In the genomic region with DNA sequence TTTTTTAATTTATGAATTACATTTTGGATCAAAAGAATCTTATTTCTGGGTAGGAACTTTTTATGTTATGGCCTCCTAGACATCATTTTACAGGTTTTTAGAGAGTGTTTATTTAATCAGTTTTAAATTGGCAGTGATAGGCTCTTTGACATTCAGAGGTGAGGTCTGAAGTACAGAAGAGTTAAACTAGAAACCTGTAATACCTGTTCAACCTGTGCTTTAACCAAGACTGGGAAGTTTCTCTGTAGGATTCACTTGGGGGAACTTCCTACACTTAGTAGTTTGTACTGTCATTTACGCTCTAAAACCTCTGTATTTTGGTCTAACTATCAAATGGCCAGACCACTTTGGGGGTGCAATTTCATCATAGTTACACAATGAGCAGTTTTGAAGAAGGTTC, we compare ENCODE assay signal across 24 cellular contexts. TPM values are rescaled to one million over a fixed set of nuclear protein-coding genes. Genes with fewer than 3 reads are reported as not detected.
DNase-seq lines count a peak whose midpoint lies in the region; ATAC-seq and TF ChIP-seq lines count a peak whose summit lies in the region.
"Had no signal": no experiment of that assay in that cellular context is flagged by ENCODE, and none has a peak within 500 bp of the region (broad histone marks: within the 10 kb centered on the region; RNA-seq: fewer than 3 reads in every experiment).

No MANE protein-coding gene starts in this region.

- H3K36me3 Mint-ChIP-seq in WTC11 (no peaks in the 10 kb centered on the region), type B pancreatic cell (peaks cover 49% of the 10 kb centered on the region)
- H3K36me3 Mint-ChIP-seq in activated naive CD8-positive, alpha-beta T cell treated with anti-CD3 and anti-CD28 coated beads, Interleukin-2, amount 50 U/mL, for 24 hours (ENCODE audit: low read depth): no peaks in the 10 kb centered on the region
- H3K36me3 Mint-ChIP-seq: activated naive CD4-positive, alpha-beta T cell treated with anti-CD3 and anti-CD28 coated beads, Interleukin-2, amount 50 U/mL, for 24 hours had no signal

- no peak for TF ChIP-seq POLR2A in breast epithelium (IDR thresholded peaks at IDR 0.05)

- no TSS peak for BruUV-seq in mammary epithelial cell (replicated peaks; lab: Mats Ljungman, UMichigan)

- POLR2A ChIA-PET in WTC11 (lab: Charles Lee): no interaction called here

- H3K4me3 Mint-ChIP-seq in WTC11: no peak overlapping the region
- peak overlapping the region; percentile 69 for H3K4me3 Mint-ChIP-seq in type B pancreatic cell
- H3K4me3 Mint-ChIP-seq in activated naive CD8-positive, alpha-beta T cell treated with anti-CD3 and anti-CD28 coated beads, Interleukin-2, amount 50 U/mL, for 24 hours: no peak overlapping the region
- H3K4me3 Mint-ChIP-seq: activated naive CD4-positive, alpha-beta T cell treated with anti-CD3 and anti-CD28 coated beads, Interleukin-2, amount 50 U/mL, for 24 hours; B cell; stimulated activated naive CD8-positive, alpha-beta T cell treated with anti-CD3 and anti-CD28 coated beads, Interleukin-15, Interleukin-2, amounts not matched to agents 100 ng/mL and 50 ng/mL, for 24 hours had no signal

- peaks cover 62% of the 10 kb centered on the region for H3K4me1 Mint-ChIP-seq in WTC11
- H3K4me1 Mint-ChIP-seq in type B pancreatic cell (ENCODE audit: unreplicated experiment): peaks cover 16% of the 10 kb centered on the region
- H3K4me1 Mint-ChIP-seq in activated naive CD8-positive, alpha-beta T cell treated with anti-CD3 and anti-CD28 coated beads, Interleukin-2, amount 50 U/mL, for 24 hours: no peaks in the 10 kb centered on the region
- H3K4me1 Mint-ChIP-seq: activated naive CD4-positive, alpha-beta T cell treated with anti-CD3 and anti-CD28 coated beads, Interleukin-2, amount 50 U/mL, for 24 hours; B cell had no signal

- dilution Hi-C loops in mammary epithelial cell (cut with HindIII; ENCODE audit: low sequenced_read_pairs): no loop called here

- H3K27ac Mint-ChIP-seq in WTC11: 0 out of 2 replicates have a peak overlapping the region, but pooled peaks have one; percentile 54
- H3K27ac Mint-ChIP-seq in type B pancreatic cell: peak overlapping the region; percentile 87
- H3K27ac Mint-ChIP-seq in activated naive CD8-positive, alpha-beta T cell treated with anti-CD3 and anti-CD28 coated beads, Interleukin-2, amount 50 U/mL, for 24 hours: no peak overlapping the region
- H3K27ac Mint-ChIP-seq: activated naive CD4-positive, alpha-beta T cell treated with anti-CD3 and anti-CD28 coated beads, Interleukin-2, amount 50 U/mL, for 24 hours; B cell; stimulated activated naive CD8-positive, alpha-beta T cell treated with anti-CD3 and anti-CD28 coated beads, Interleukin-15, Interleukin-2, amounts not matched to agents 100 ng/mL and 50 ng/mL, for 24 hours had no signal

- H3K4me3 ChIP-seq in mammary epithelial cell (replicated peaks in 1 of 3; ENCODE audit: insufficient read depth in 1 of 3, low read depth in 2 of 3, low read length in 3 of 3): no peak overlapping the region
- no peak overlapping the region for H3K4me3 ChIP-seq in breast epithelium
- H3K4me3 ChIP-seq: A549, tibial nerve had no signal

- H3K9ac ChIP-seq in mammary epithelial cell (ENCODE audit: insufficient read depth, low read length): no peak overlapping the region

- intact Hi-C loops in mammary epithelial cell (cut with micrococcal nuclease): no loop called here
- intact Hi-C loops in breast epithelium (cut with DNase I; ENCODE audit: low total_unique reads): no loop called here
- intact Hi-C loops in left colon (cut with DNase I, micrococcal nuclease): no loop called here

- WGBS in mammary epithelial cell (ENCODE audit: low coverage, missing lambda C conversion rate): 100% methylated on average over 1 of the region's 1 CpG

- H2AFZ ChIP-seq in mammary epithelial cell (ENCODE audit: low read depth, low read length): no peak overlapping the region

- H3K27me3 ChIP-seq in mammary epithelial cell (ENCODE audit: insufficient read depth, low read length) (no peaks in the 10 kb centered on the region), breast epithelium (no peaks in the 10 kb centered on the region)
- H3K27me3 ChIP-seq: tibial nerve had no signal

- H3K9me3 Mint-ChIP-seq in WTC11: no peaks in the 10 kb centered on the region
- H3K9me3 Mint-ChIP-seq in type B pancreatic cell: peaks cover 7% of the 10 kb centered on the region
- H3K9me3 Mint-ChIP-seq in activated naive CD8-positive, alpha-beta T cell treated with anti-CD3 and anti-CD28 coated beads, Interleukin-2, amount 50 U/mL, for 24 hours: no peaks in the 10 kb centered on the region
- H3K9me3 Mint-ChIP-seq: activated naive CD4-positive, alpha-beta T cell treated with anti-CD3 and anti-CD28 coated beads, Interleukin-2, amount 50 U/mL, for 24 hours had no signal

- no peaks in the 10 kb centered on the region for H3K27me3 Mint-ChIP-seq in WTC11 (ENCODE audit: low read depth)
- H3K27me3 Mint-ChIP-seq in type B pancreatic cell: no peaks in the 10 kb centered on the region
- H3K27me3 Mint-ChIP-seq in activated naive CD8-positive, alpha-beta T cell treated with anti-CD3 and anti-CD28 coated beads, Interleukin-2, amount 50 U/mL, for 24 hours: no peaks in the 10 kb centered on the region
- H3K27me3 Mint-ChIP-seq: activated naive CD4-positive, alpha-beta T cell treated with anti-CD3 and anti-CD28 coated beads, Interleukin-2, amount 50 U/mL, for 24 hours; B cell; stimulated activated naive CD8-positive, alpha-beta T cell treated with anti-CD3 and anti-CD28 coated beads, Interleukin-15, Interleukin-2, amounts not matched to agents 100 ng/mL and 50 ng/mL, for 24 hours had no signal

- in situ Hi-C loops in mammary epithelial cell (cut with MboI; ENCODE audit: low sequenced_read_pairs in 2 of 2): no loop called here

- H3K4me2 ChIP-seq in mammary epithelial cell (ENCODE audit: insufficient read depth, low read depth, low read length): no peak overlapping the region
- H3K4me2 ChIP-seq: A549 had no signal

- H3K79me2 ChIP-seq in mammary epithelial cell (ENCODE audit: insufficient read depth, low read length): peaks cover 89% of the 10 kb centered on the region

- no peaks in the 10 kb centered on the region for H4K20me1 ChIP-seq in mammary epithelial cell (ENCODE audit: insufficient read depth, low read length)

- no peak for TF ChIP-seq CTCF in mammary epithelial cell (conservative IDR thresholded peaks at IDR 0.05 in 1 of 2, IDR thresholded peaks at IDR 0.05 in 1 of 2; ENCODE audit: extremely low read depth in 1 of 2, insufficient read depth in 1 of 2, low read depth in 1 of 2, low read length in 2 of 2)
- no peak for TF ChIP-seq CTCF in breast epithelium (IDR thresholded peaks at IDR 0.05)
- TF ChIP-seq CTCF in WTC11 (IDR thresholded peaks at IDR 0.05): no peak
- no peak for TF ChIP-seq CTCF in type B pancreatic cell (conservative IDR thresholded peaks at IDR 0.05)
- TF ChIP-seq CTCF in GM20000 (IDR thresholded peaks at IDR 0.05; ENCODE audit: extremely low read depth, missing control alignments): no peak

- H3K36me3 ChIP-seq in mammary epithelial cell (ENCODE audit: insufficient read depth, low read length) (peaks cover under 1% of the 10 kb centered on the region), breast epithelium (no peaks in the 10 kb centered on the region)
- H3K36me3 ChIP-seq: tibial nerve had no signal

- H3K4me1 ChIP-seq in mammary epithelial cell (ENCODE audit: insufficient read depth, low read length): peaks cover 5% of the 10 kb centered on the region
- no peaks in the 10 kb centered on the region for H3K4me1 ChIP-seq in breast epithelium
- H3K4me1 ChIP-seq: A549 had no signal

- CTCF ChIA-PET in mammary epithelial cell (lab: Charles Lee; ENCODE audit: low non-redundant PET) (no interaction called here), WTC11 (lab: Charles Lee) (no interaction called here)

- no peaks in the 10 kb centered on the region for H3K9me3 ChIP-seq in mammary epithelial cell (replicated peaks; ENCODE audit: insufficient read depth, low read length)
- H3K9me3 ChIP-seq in breast epithelium: no peaks in the 10 kb centered on the region
- H3K9me3 ChIP-seq: A549, tibial nerve had no signal

- H3K27ac ChIP-seq in mammary epithelial cell (ENCODE audit: insufficient read depth, low read depth, low read length) (no peak overlapping the region), breast epithelium (peak overlapping the region in 1 of 2 donors; percentile 27)
- H3K27ac ChIP-seq: A549, HL-60, tibial nerve had no signal

- ATAC-seq in WTC11 (no peak), left colon (peak; percentile 88), GM21528 (IDR thresholded peaks at IDR 0.05; ENCODE audit: low FRiP score, unreplicated experiment) (no peak)
- ATAC-seq in activated naive CD8-positive, alpha-beta T cell treated with anti-CD3 and anti-CD28 coated beads, Interleukin-2, amount 50 U/mL, for 24 hours: no peak
- ATAC-seq: A549 had no signal

- DNase-seq in mammary epithelial cell (peak; percentile 28), breast epithelium (ENCODE audit: low spot score in 2 of 2) (no peak), WTC11 (ENCODE audit: low spot score) (no peak), left colon (no peak), type B pancreatic cell (ENCODE audit: extremely low spot score, unreplicated experiment) (no peak), GM20000 (ENCODE audit: low spot score) (no peak)
- no peak for DNase-seq in activated naive CD8-positive, alpha-beta T cell treated with anti-CD3 and anti-CD28 coated beads, Interleukin-2, amount 50 U/mL, for 24 hours
- DNase-seq: COR-L47; effector CD4-positive, alpha-beta T cell; erythroblast; hypothalamus; IMR-90; NCI-H2081 treated with DMSO at 0.1 percent for 48 hours; NCI-H524 treated with DMSO at 0.1 percent for 48 hours; retina; stimulated activated CD4-positive, alpha-beta T cell treated with anti-CD3 and anti-CD28 coated beads, Interleukin-12 subunit alpha, Interleukin-12 subunit beta, amount 100 ng/mL, for 4 hours; stimulated activated CD4-positive, alpha-beta T cell treated with anti-CD3 and anti-CD28 coated beads, Interleukin-4, amount 100 ng/mL, for 4 hours had no signal

TF ChIP-seq in WTC11, 78 proteins besides CTCF, POLR2A, EP300 and RAD21 (continues in another document):
- TF ChIP-seq ATF2 (CRISPR knock-in tag; IDR thresholded peaks at IDR 0.05; ENCODE audit: borderline replicate concordance, low read depth): no peak

RNA-seq across cellular contexts. Expression of gene PLEKHA5, which starts 35.9 kb away (rescaled TPM):
- total RNA-seq in mammary epithelial cell (10 to 100 TPM; 54.3 to 76.5 TPM), breast epithelium (10 to 100 TPM; 21.1 to 55.5 (median 49.8) TPM), WTC11 (2021) (53.4 to 61.1 TPM (median 57.1 TPM) in 3 replicates), left colon (10 to 100 TPM; 33.1 to 36.8 TPM), type B pancreatic cell (ENCODE audit: low replicate concordance) (68.2 and 68.6 TPM in 2 replicates)
- 10.9 TPM for polyA plus RNA-seq in mammary epithelial cell
- polyA minus RNA-seq in mammary epithelial cell: 35.2 TPM
